Comparison of ENCODE assay signal across 15 cellular contexts in the genomic region with DNA sequence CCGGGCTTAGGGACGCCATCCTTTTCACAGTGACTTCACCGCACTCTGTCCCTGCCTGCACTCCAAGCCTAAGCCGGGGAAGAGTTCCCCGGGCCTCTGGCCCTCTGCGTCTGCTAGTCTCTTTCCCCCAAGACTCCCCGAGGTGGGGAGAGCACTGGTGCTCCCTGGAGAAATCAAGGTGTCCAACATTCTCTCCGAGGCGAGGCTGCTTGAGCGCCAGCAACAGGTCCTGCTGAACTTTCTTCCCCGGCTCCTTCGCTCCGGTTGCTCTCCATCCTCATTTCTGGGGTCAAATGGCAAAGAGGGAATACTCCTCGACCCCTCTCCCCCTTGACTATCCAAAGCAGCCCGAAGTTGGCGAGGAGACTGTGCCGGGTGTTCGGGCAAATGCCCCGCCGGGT. TPM values are rescaled to one million over a fixed set of nuclear protein-coding genes. Genes with fewer than 3 reads are reported as not detected.
DNase-seq lines count a peak whose midpoint lies in the region; ATAC-seq and TF ChIP-seq lines count a peak whose summit lies in the region.
"Had no signal": no experiment of that assay in that cellular context is flagged by ENCODE, and none has a peak within 500 bp of the region (broad histone marks: within the 10 kb centered on the region; RNA-seq: fewer than 3 reads in every experiment).

No MANE protein-coding gene starts in this region.

- H3K4me3 ChIP-seq in HEK293 (ENCODE audit: low read depth, low read length) (no peak overlapping the region), coronary artery (peak overlapping the region; percentile 88), kidney epithelial cell (ENCODE audit: low read depth, low read length) (peak overlapping the region; percentile 3), spleen (peak overlapping the region in 7 of 8 donors; percentile 1 to 84 (median 34)), GM23248 (no peak overlapping the region)
- H3K4me3 ChIP-seq: BLaER1 treated with 17β-estradiol and CSF1 and Interleukin-3, amounts not matched to agents 10 nM and 100 nM had no signal

- H3K27ac ChIP-seq in HEK293 (ENCODE audit: extremely low read depth, low read depth, low read length) (peak overlapping the region; percentile 96; the same call in 1 of the 2 replicates), coronary artery (peak overlapping the region in 1 of 2 donors; percentile 69), spleen (peak overlapping the region; percentile 14 to 91 (median 89)), GM23248 (no peak overlapping the region)
- H3K27ac ChIP-seq: ascending aorta; BLaER1 treated with 17β-estradiol and CSF1 and Interleukin-3, amounts not matched to agents 10 nM and 100 nM had no signal

- WGBS in spleen, 5 donors = 20 to 45% (median 27%) methylated on average over 13 to 20 of the region's 20 CpGs
- 95 to 97% methylated on average over 20 of the region's 20 CpGs for WGBS in GM23248 (ENCODE audit: low coverage in 1 of 2, low lambda C conversion rate in 2 of 2, missing lambda C conversion rate in 2 of 2), 2 experiments

- H3K79me2 ChIP-seq in GM23248 (ENCODE audit: insufficient read depth) = peaks cover 24% of the 10 kb centered on the region

- H4K20me1 ChIP-seq in GM23248 (ENCODE audit: insufficient read depth) = no peaks in the 10 kb centered on the region

- intact Hi-C loops in spleen (cut with DNase I; ENCODE audit: low total_unique reads) = loop anchor here (10.0 kb wide), 1 partner anchor 875 kb away; no protein-coding TSS in a partner anchor

- no peak for TF ChIP-seq POLR2A in spleen (IDR thresholded peaks at IDR 0.05)

- H3K27me3 ChIP-seq in kidney epithelial cell (ENCODE audit: control insufficient read depth, insufficient read depth, low read length) = no peaks in the 10 kb centered on the region
- peaks cover 0 to 100% (median 71%) of the 10 kb centered on the region in 7 donors for H3K27me3 ChIP-seq in spleen (replicated peaks in 1 of 7)
- H3K27me3 ChIP-seq in GM23248 (replicated peaks; ENCODE audit: insufficient read depth) = no peaks in the 10 kb centered on the region

- no peak overlapping the region for H3K9ac ChIP-seq in GM23248
- H3K9ac ChIP-seq: BLaER1 treated with 17β-estradiol and CSF1 and Interleukin-3, amounts not matched to agents 10 nM and 100 nM had no signal

- ATAC-seq in HG03097 (IDR thresholded peaks at IDR 0.05; ENCODE audit: low FRiP score, unreplicated experiment) = no peak

- H3K4me2 ChIP-seq in GM23248 (ENCODE audit: unreplicated experiment) = no peak overlapping the region

- TF ChIP-seq CTCF in HEK293 (tag by site-specific recombination; IDR thresholded peaks at IDR 0.05) (no peak), coronary artery (IDR thresholded peaks at IDR 0.05) (no peak), kidney epithelial cell (IDR thresholded peaks at IDR 0.05; ENCODE audit: insufficient read depth, low read length, poor library complexity, severe bottlenecking) (no peak), spleen (IDR thresholded peaks at IDR 0.05 in 8 of 11, conservative IDR thresholded peaks at IDR 0.05 in 3 of 11) (no peak)

- POLR2A ChIA-PET in HEK293 (lab: Yijun Ruan, JAX) = interaction anchor here (0.9 to 2.3 kb wide), 3 partner anchors 11 to 29 kb away, joined by 4 to 10 read pairs (median 5); a partner anchor contains a TSS

- H3K9me2 ChIP-seq in GM23248 (ENCODE audit: insufficient read depth) = no peaks in the 10 kb centered on the region

- no peak overlapping the region; the same call in 1 of the 2 replicates for H2AFZ ChIP-seq in GM23248

- H3K36me3 ChIP-seq in HEK293 (ENCODE audit: control insufficient read depth in 2 of 2, insufficient read depth in 1 of 2, low read length in 2 of 2) (no peaks in the 10 kb centered on the region), kidney epithelial cell (ENCODE audit: control insufficient read depth, insufficient read depth, low read length) (no peaks in the 10 kb centered on the region), spleen (no peaks in the 10 kb centered on the region), GM23248 (ENCODE audit: low read depth) (no peaks in the 10 kb centered on the region)
- H3K36me3 ChIP-seq: ascending aorta; BLaER1 treated with 17β-estradiol and CSF1 and Interleukin-3, amounts not matched to agents 10 nM and 100 nM had no signal

- in situ Hi-C loops in GM23248 (cut with MboI) = loop anchor here (25.0 kb wide), 2 partner anchors 878 to 1697 kb away; no protein-coding TSS in a partner anchor

- CTCF ChIA-PET in HEK293 (lab: Yijun Ruan, JAX) = interaction anchor here (0.6 to 1.2 kb wide), 2 partner anchors 138 to 489 kb away, joined by 3 read pairs; no protein-coding TSS in a partner anchor

- H3K4me1 ChIP-seq in HEK293 (ENCODE audit: control insufficient read depth, insufficient read depth, low read length) (peaks cover 18% of the 10 kb centered on the region), spleen (peaks cover 6 to 62% (median 36%) of the 10 kb centered on the region in 6 donors), GM23248 (ENCODE audit: insufficient read depth) (peaks cover 13% of the 10 kb centered on the region; the same call in 1 of the 2 replicates)

- H3F3A ChIP-seq in GM23248 (ENCODE audit: insufficient read depth) = peaks cover 5% of the 10 kb centered on the region

- no peak for DNase-seq in coronary artery (ENCODE audit: low spot score)
- no peak for DNase-seq in kidney epithelial cell (ENCODE audit: low read depth)
- DNase-seq in spleen = no peak
- DNase-seq in SHP77 (lab: John Stamatoyannopoulos, UW) = no peak
- no peak for DNase-seq in stimulated activated CD4-positive, alpha-beta T cell treated with anti-CD3 and anti-CD28 coated beads, Interleukin-4, amount 100 ng/mL, for 1 hour
- no peak for DNase-seq in GM23248
- DNase-seq: DND-41; NCI-H526; RPMI8226; stimulated activated CD4-positive, alpha-beta T cell treated with anti-CD3 and anti-CD28 coated beads, Interleukin-2, amount 100 ng/mL, for 48 hours had no signal

- H3K9me3 ChIP-seq in HEK293 (ENCODE audit: control insufficient read depth, insufficient read depth, low read depth, low read length) = no peaks in the 10 kb centered on the region
- H3K9me3 ChIP-seq in spleen = peaks cover 0 to 3% (median 0%) of the 10 kb centered on the region in 8 donors
- no peaks in the 10 kb centered on the region for H3K9me3 ChIP-seq in GM23248 (ENCODE audit: low read depth)
- H3K9me3 ChIP-seq: ascending aorta had no signal

TF ChIP-seq in HEK293, 187 proteins besides CTCF, POLR2A, EP300 and RAD21:
- TF ChIP-seq SCRT1 (tag by site-specific recombination; IDR thresholded peaks at IDR 0.05; ENCODE audit: borderline replicate concordance) (peak; percentile 79; the same call in 1 of the 2 replicates), ZNF560 (tag by site-specific recombination; IDR thresholded peaks at IDR 0.05; ENCODE audit: borderline replicate concordance) (no peak), ZNF24 (tag by site-specific recombination; IDR thresholded peaks at IDR 0.05) (no peak), SCRT2 (tag by site-specific recombination; IDR thresholded peaks at IDR 0.05) (peak; percentile 90)
- TF ChIP-seq, protein P1, sequence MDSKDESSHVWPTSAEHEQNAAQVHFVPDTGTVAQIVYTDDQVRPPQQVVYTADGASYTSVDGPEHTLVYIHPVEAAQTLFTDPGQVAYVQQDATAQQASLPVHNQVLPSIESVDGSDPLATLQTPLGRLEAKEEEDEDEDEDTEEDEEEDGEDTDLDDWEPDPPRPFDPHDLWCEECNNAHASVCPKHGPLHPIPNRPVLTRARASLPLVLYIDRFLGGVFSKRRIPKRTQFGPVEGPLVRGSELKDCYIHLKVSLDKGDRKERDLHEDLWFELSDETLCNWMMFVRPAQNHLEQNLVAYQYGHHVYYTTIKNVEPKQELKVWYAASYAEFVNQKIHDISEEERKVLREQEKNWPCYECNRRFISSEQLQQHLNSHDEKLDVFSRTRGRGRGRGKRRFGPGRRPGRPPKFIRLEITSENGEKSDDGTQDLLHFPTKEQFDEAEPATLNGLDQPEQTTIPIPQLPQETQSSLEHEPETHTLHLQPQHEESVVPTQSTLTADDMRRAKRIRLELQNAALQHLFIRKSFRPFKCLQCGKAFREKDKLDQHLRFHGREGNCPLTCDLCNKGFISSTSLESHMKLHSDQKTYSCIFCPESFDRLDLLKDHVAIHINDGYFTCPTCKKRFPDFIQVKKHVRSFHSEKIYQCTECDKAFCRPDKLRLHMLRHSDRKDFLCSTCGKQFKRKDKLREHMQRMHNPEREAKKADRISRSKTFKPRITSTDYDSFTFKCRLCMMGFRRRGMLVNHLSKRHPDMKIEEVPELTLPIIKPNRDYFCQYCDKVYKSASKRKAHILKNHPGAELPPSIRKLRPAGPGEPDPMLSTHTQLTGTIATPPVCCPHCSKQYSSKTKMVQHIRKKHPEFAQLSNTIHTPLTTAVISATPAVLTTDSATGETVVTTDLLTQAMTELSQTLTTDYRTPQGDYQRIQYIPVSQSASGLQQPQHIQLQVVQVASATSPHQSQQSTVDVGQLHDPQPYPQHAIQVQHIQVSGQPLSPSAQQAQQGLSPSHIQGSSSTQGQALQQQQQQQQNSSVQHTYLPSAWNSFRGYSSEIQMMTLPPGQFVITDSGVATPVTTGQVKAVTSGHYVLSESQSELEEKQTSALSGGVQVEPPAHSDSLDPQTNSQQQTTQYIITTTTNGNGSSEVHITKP (tag by site-specific recombination; IDR thresholded peaks at IDR 0.05) = no peak
TF ChIP-seq in HEK293: peak in this region for 2.

RNA-seq across cellular contexts. Expression of a gene that starts 28.9 kb away (rescaled TPM):
- 19.1 and 22.9 TPM in 2 replicates for total RNA-seq in kidney epithelial cell
- total RNA-seq in spleen = 100 to 1,000 TPM in 6 of 7 donors, 10 to 100 TPM in 1; 87.1 to 256 (median 121) TPM
- 10 to 100 TPM; 18.6 to 39.4 (median 23.7) TPM for polyA plus RNA-seq in spleen
- total RNA-seq in GM23248 (2014; rRNA removed; shearing (Covaris generic)) = 5.9 and 7.3 TPM in 2 replicates
- polyA plus RNA-seq in GM23248 (2016; fragmentation: Nextera tagmentation; extraction: Ambion mirVana) = 23.8 and 25.1 TPM in 2 replicates
- total RNA-seq: mononuclear cell had no signal

Comparison
In these comparisons a context has a peak if more than half of its experiments do, and no peak if none do; other contexts are left out.
1. H3K4me3 ChIP-seq: peak in coronary artery (single experiment), kidney epithelial cell (single experiment) and spleen (7 of 8); none in HEK293 (single experiment) and GM23248 (single experiment).